Comparison of ENCODE assay signal across 1 cellular context in genomic region chr13:64716936-64717335, GRCh38.
A peak's percentile ranks its signal among the peaks of the same experiment; 100 is the strongest.
TF ChIP-seq lines count a peak whose summit lies in the region.

No MANE protein-coding gene starts in this region.

TF ChIP-seq in HEK293, 187 proteins besides CTCF, POLR2A, EP300 and RAD21:
- TF ChIP-seq ELK4 (IDR thresholded peaks at IDR 0.05; ENCODE audit: borderline replicate concordance, low read depth, low read length) (0 out of 2 replicates have a peak, but pooled peaks have one; percentile 14), ZNF555 (tag by site-specific recombination; conservative IDR thresholded peaks at IDR 0.05) (no peak)
